Comparison of ENCODE assay signal across 27 cellular contexts in genomic region chr1:55322842-55323241, GRCh38.
"Had no signal": no experiment of that assay in that cellular context is flagged by ENCODE, and none has a peak within 500 bp of the region (broad histone marks: within the 10 kb centered on the region; RNA-seq: fewer than 3 reads in every experiment).

No MANE protein-coding gene starts in this region.

- DNase-seq: activated CD4-positive, alpha-beta T cell treated with anti-CD3 and anti-CD28 coated beads for 36 hours; activated CD4-positive, CD25-positive, alpha-beta regulatory T cell; activated CD8-positive, alpha-beta memory T cell treated with anti-CD3 and anti-CD28 coated beads, Interleukin-2, amount 50 U/mL, for 4 hours; activated naive CD4-positive, alpha-beta T cell treated with Interleukin-2 at 50 U/mL for 16 hours; activated T-cell treated with anti-CD3 and anti-CD28 coated beads, Interleukin-2, amount 50 U/mL, for 4 hours; adrenal gland; aorta; body of pancreas; colonic mucosa; effector CD8-positive, alpha-beta T cell; naive B cell; nephron progenitor cell; pancreas; psoas muscle; stimulated activated CD4-positive, alpha-beta T cell treated with anti-CD3 and anti-CD28 coated beads, Interleukin-1b, Interleukin-23, amount 100 ng/mL, for 48 hours; stimulated activated CD4-positive, alpha-beta T cell treated with anti-CD3 and anti-CD28 coated beads, Interleukin-4, amount 100 ng/mL, for 4 hours; stimulated activated CD8-positive, alpha-beta memory T cell treated with anti-CD3 and anti-CD28 coated beads, Interleukin-4, amount 100 ng/mL, for 48 hours; stimulated activated naive CD8-positive, alpha-beta T cell treated with anti-CD3 and anti-CD28 coated beads, Interleukin-15, amount 100 ng/mL, for 72 hours; substantia nigra; upper lobe of left lung had no signal

- H3K4me1 ChIP-seq: adrenal gland, body of pancreas, colonic mucosa, pancreas, psoas muscle, right atrium auricular region had no signal

- H3K27ac ChIP-seq: adrenal gland, body of pancreas, colonic mucosa, hepatocyte, neutrophil, pancreas, psoas muscle, right atrium auricular region, upper lobe of left lung had no signal

- H3K9me3 ChIP-seq: adrenal gland, body of pancreas, colonic mucosa, gastroesophageal sphincter, neutrophil, pancreas, psoas muscle, right atrium auricular region, upper lobe of left lung had no signal

- H3K36me3 ChIP-seq: adrenal gland, colonic mucosa, gastroesophageal sphincter, neutrophil, pancreas, right atrium auricular region, upper lobe of left lung had no signal

- ATAC-seq: activated CD4-positive, alpha-beta T cell treated with anti-CD3 and anti-CD28 coated beads for 36 hours; activated T-cell treated with anti-CD3 and anti-CD28 coated beads, Interleukin-2, amount 50 U/mL, for 4 hours; activated T-helper 17 cell treated with anti-CD3 and anti-CD28 coated beads, Interleukin-2, amount 50 U/mL, for 72 hours; body of pancreas; gastroesophageal sphincter; pancreas; psoas muscle; stimulated activated memory B cell treated with anti-CD40 and anti-IgM and Interleukin-4, amounts not matched to agents 10 μg/mL and 1 μg/mL and 100 μg/mL, for 72 hours; stimulated activated naive CD8-positive, alpha-beta T cell treated with anti-CD3 and anti-CD28 coated beads, Interleukin-15, amount 100 ng/mL, for 72 hours had no signal

- H3K4me3 ChIP-seq: adrenal gland, body of pancreas, colonic mucosa, gastroesophageal sphincter, hepatocyte, pancreas, psoas muscle, right atrium auricular region, smooth muscle cell, upper lobe of left lung had no signal

- H3K27me3 ChIP-seq: adrenal gland, body of pancreas, colonic mucosa, gastroesophageal sphincter, hepatocyte, pancreas, right atrium auricular region, upper lobe of left lung had no signal
